Comparison of ENCODE assay signal across 1 cellular context in genomic region chr20:10672579-10673127, GRCh38.
TF ChIP-seq lines count a peak whose summit lies in the region.

No MANE protein-coding gene starts in this region.

TF ChIP-seq in HepG2, 621 proteins besides CTCF, POLR2A, EP300 and RAD21 (continued from another document and continues in another):
- no peak for TF ChIP-seq PRDM15 (CRISPR knock-in tag; IDR thresholded peaks at IDR 0.05)
- TF ChIP-seq ZNF564 (CRISPR knock-in tag; IDR thresholded peaks at IDR 0.05) = peak; percentile 5; the same call in 1 of the 2 replicates
- no peak for TF ChIP-seq ZNF878 (CRISPR knock-in tag; IDR thresholded peaks at IDR 0.05)
- TF ChIP-seq ZNF382 (CRISPR knock-in tag; IDR thresholded peaks at IDR 0.05; ENCODE audit: borderline replicate concordance) = no peak
- TF ChIP-seq SP2 (CRISPR knock-in tag; IDR thresholded peaks at IDR 0.05) = no peak
- peak; percentile 42; the same call in 1 of the 2 replicates for TF ChIP-seq HNF1B (CRISPR knock-in tag; IDR thresholded peaks at IDR 0.05)
- peak; percentile 73 for TF ChIP-seq MEIS2 (CRISPR knock-in tag; IDR thresholded peaks at IDR 0.05)
- TF ChIP-seq ATF4 (CRISPR knock-in tag; IDR thresholded peaks at IDR 0.05) = no peak
- TF ChIP-seq ARID3A (IDR thresholded peaks at IDR 0.05; ENCODE audit: low read depth, low read length) = no peak
- no peak; the same call in 1 of the 2 replicates for TF ChIP-seq MYPOP (CRISPR knock-in tag; IDR thresholded peaks at IDR 0.05)
- TF ChIP-seq ATF6 (CRISPR knock-in tag; conservative IDR thresholded peaks at IDR 0.05) = no peak
- TF ChIP-seq HNRNPUL1 (IDR thresholded peaks at IDR 0.05; ENCODE audit: low read depth, low read length) = no peak
- TF ChIP-seq SPEN (CRISPR knock-in tag; IDR thresholded peaks at IDR 0.05; ENCODE audit: low read depth) = peak; percentile 24
- no peak for TF ChIP-seq MBD4 (IDR thresholded peaks at IDR 0.05; ENCODE audit: borderline replicate concordance, low read length)
- TF ChIP-seq NFIB (CRISPR knock-in tag; IDR thresholded peaks at IDR 0.05; ENCODE audit: borderline replicate concordance) = peak; percentile 80; the same call in 1 of the 2 replicates
- TF ChIP-seq ZNF224 (CRISPR knock-in tag; IDR thresholded peaks at IDR 0.05) = peak; percentile 72; the same call in 1 of the 2 replicates
- TF ChIP-seq ZSCAN5A (CRISPR knock-in tag; IDR thresholded peaks at IDR 0.05; ENCODE audit: borderline replicate concordance) = peak; percentile 3; the same call in 1 of the 2 replicates
- no peak for TF ChIP-seq ZNF296 (CRISPR knock-in tag; conservative IDR thresholded peaks at IDR 0.05)
- TF ChIP-seq MLLT10 (CRISPR knock-in tag; IDR thresholded peaks at IDR 0.05) = 0 out of 2 replicates have a peak, but pooled peaks have one; percentile 17
- no peak for TF ChIP-seq ZNF333 (CRISPR knock-in tag; IDR thresholded peaks at IDR 0.05; ENCODE audit: borderline replicate concordance)
- TF ChIP-seq ZNF33B (CRISPR knock-in tag; IDR thresholded peaks at IDR 0.05) = peak; percentile 49; the same call in 1 of the 2 replicates
- no peak for TF ChIP-seq ZNF660 (CRISPR knock-in tag; IDR thresholded peaks at IDR 0.05; ENCODE audit: borderline replicate concordance, low read depth)
- TF ChIP-seq ZUFSP (CRISPR knock-in tag; IDR thresholded peaks at IDR 0.05; ENCODE audit: borderline replicate concordance) = no peak
- 0 out of 2 replicates have a peak, but pooled peaks have one; percentile 44 for TF ChIP-seq POGK (CRISPR knock-in tag; conservative IDR thresholded peaks at IDR 0.05)
- TF ChIP-seq CAMTA2 (CRISPR knock-in tag; IDR thresholded peaks at IDR 0.05; ENCODE audit: borderline replicate concordance) = no peak; the same call in 1 of the 2 replicates
- no peak for TF ChIP-seq ZNF747 (CRISPR knock-in tag; IDR thresholded peaks at IDR 0.05; ENCODE audit: borderline replicate concordance)
- TF ChIP-seq ZNF10 (CRISPR knock-in tag; IDR thresholded peaks at IDR 0.05; ENCODE audit: borderline replicate concordance, low read depth) = no peak
- peak; percentile 77; the same call in 1 of the 2 replicates for TF ChIP-seq PAWR (CRISPR knock-in tag; IDR thresholded peaks at IDR 0.05; ENCODE audit: borderline replicate concordance)
- peak; percentile 90 for TF ChIP-seq ZNF121 (CRISPR knock-in tag; IDR thresholded peaks at IDR 0.05)
- TF ChIP-seq SCMH1 (CRISPR knock-in tag; IDR thresholded peaks at IDR 0.05; ENCODE audit: borderline replicate concordance) = no peak
- TF ChIP-seq HOMEZ (CRISPR knock-in tag; IDR thresholded peaks at IDR 0.05; ENCODE audit: low read depth) = no peak
- TF ChIP-seq ATF3 (CRISPR knock-in tag; IDR thresholded peaks at IDR 0.05) = peak; percentile 3
- TF ChIP-seq MXD4 (CRISPR knock-in tag; IDR thresholded peaks at IDR 0.05) = no peak
- 0 out of 2 replicates have a peak, but pooled peaks have one; percentile 12 for TF ChIP-seq ZNF12 (CRISPR knock-in tag; IDR thresholded peaks at IDR 0.05)
- no peak; the same call in none of the 2 replicates for TF ChIP-seq STAG1 (CRISPR knock-in tag; IDR thresholded peaks at IDR 0.05)
- no peak for TF ChIP-seq ZBTB46 (CRISPR knock-in tag; IDR thresholded peaks at IDR 0.05; ENCODE audit: borderline replicate concordance)
